9 cellular contexts compared by ENCODE assay signal in the genomic region with DNA sequence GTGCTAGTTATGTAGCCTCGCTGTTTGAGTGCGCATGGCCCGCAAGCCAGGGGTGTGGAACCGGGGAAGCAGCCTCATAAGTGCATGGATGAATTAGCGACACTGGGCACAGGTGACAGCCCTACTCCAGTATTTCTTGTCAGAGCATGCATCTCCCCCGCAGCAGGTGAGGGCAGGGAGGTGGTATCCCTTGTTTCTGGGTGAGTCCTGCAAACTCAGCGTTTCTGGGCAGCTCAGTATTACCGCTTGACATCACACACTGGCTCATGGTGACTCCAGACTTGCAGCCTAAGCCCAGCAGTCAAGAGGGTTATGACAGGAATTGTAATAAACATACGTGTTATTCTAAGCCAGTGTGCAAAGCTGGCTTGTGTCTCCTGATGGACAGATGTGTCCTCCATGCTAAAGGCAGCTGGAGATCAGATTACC. TPM values are rescaled to one million over a fixed set of nuclear protein-coding genes. Genes with fewer than 3 reads are reported as not detected.
DNase-seq lines count a peak whose midpoint lies in the region; ATAC-seq and TF ChIP-seq lines count a peak whose summit lies in the region.
"Had no signal": no experiment of that assay in that cellular context is flagged by ENCODE, and none has a peak within 500 bp of the region (broad histone marks: within the 10 kb centered on the region; RNA-seq: fewer than 3 reads in every experiment).

No MANE protein-coding gene starts in this region.

- no peaks in the 10 kb centered on the region for H4K20me1 ChIP-seq in hepatocyte (ENCODE audit: insufficient read depth, poor library complexity, severe bottlenecking)

- no peak overlapping the region for H2AFZ ChIP-seq in hepatocyte

- H3K27me3 ChIP-seq in hepatocyte: no peaks in the 10 kb centered on the region

- H3K27ac ChIP-seq in hepatocyte: no peak overlapping the region

- H3K4me3 ChIP-seq in hepatocyte: no peak overlapping the region

- H3K9me2 ChIP-seq in hepatocyte (replicated peaks; ENCODE audit: insufficient read depth): no peaks in the 10 kb centered on the region

- H3K9me3 ChIP-seq in hepatocyte (ENCODE audit: low read depth): no peaks in the 10 kb centered on the region

- peak overlapping the region; percentile 96 for H3K4me2 ChIP-seq in hepatocyte

- peak; percentile 53 for DNase-seq in NCI-H748 (lab: John Stamatoyannopoulos, UW; ENCODE audit: unreplicated experiment)
- DNase-seq in NCI-H748 treated with DMSO at 0.1 percent for 48 hours (lab: John Stamatoyannopoulos, UW): no peak
- peak; percentile 83 for DNase-seq in RPMI8226
- DNase-seq in hepatocyte (ENCODE audit: low spot score): no peak
- DNase-seq in superior temporal gyrus (ENCODE audit: extremely low spot score): peak; percentile 10
- no peak for DNase-seq in anterior cingulate cortex (lab: John Stamatoyannopoulos, UW)
- DNase-seq in ureter (ENCODE audit: low spot score): no peak
- DNase-seq: NCI-H226 had no signal

- H3K36me3 ChIP-seq in hepatocyte (replicated peaks; ENCODE audit: insufficient read depth, low read depth): no peaks in the 10 kb centered on the region

- H3K79me2 ChIP-seq in hepatocyte: peaks cover 49% of the 10 kb centered on the region

- peaks cover 47% of the 10 kb centered on the region for H3K4me1 ChIP-seq in hepatocyte (ENCODE audit: insufficient read depth)

- 78% methylated on average over 9 of the region's 9 CpGs for WGBS in hepatocyte (ENCODE audit: low lambda C conversion rate, missing lambda C conversion rate)

- no peak for ATAC-seq in GM18858 (IDR thresholded peaks at IDR 0.05; ENCODE audit: unreplicated experiment)

- no peak for TF ChIP-seq CTCF in hepatocyte (IDR thresholded peaks at IDR 0.05; ENCODE audit: poor library complexity)

RNA-seq across cellular contexts. Expression of a gene that starts 2.5 kb away (rescaled TPM):
- 6.9 and 7.2 TPM in 2 replicates for total RNA-seq in hepatocyte
- 10.8 TPM in 2 replicates for polyA plus RNA-seq in hepatocyte
- 8.1 TPM for total RNA-seq in ureter

Comparison
In these comparisons a context has a peak if more than half of its experiments do, and no peak if none do; other contexts are left out.
1. DNase-seq: peak in NCI-H748 (single experiment), RPMI8226 (single experiment) and superior temporal gyrus (single experiment); none in NCI-H748 treated with DMSO at 0.1 percent for 48 hours (single experiment), hepatocyte (single experiment), anterior cingulate cortex (0 of 58) and ureter (single experiment).